ENCODE assay signal across 12 cellular contexts in the genomic region with DNA sequence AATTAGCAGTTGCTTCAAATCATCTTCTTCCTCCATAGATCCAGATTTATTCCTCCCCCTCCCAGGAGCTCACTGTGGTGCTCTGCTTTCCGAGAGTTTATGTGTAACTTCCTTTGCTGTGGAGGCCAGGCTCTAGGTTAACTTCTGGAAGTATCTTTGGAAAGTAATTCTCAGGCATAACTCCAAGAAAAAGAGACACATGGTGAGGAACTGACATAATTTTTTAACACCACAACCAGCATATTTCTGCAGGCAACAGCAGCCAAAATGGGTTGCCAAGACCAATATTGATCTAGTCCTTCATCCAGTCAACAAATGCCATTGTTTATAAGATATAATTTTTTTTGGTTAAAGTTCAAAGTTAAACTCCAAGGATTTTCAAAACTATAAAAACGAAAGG.
A peak's percentile ranks its signal among the peaks of the same experiment; 100 is the strongest.
DNase-seq lines count a peak whose midpoint lies in the region; ATAC-seq and TF ChIP-seq lines count a peak whose summit lies in the region.
"Had no signal": no experiment of that assay in that cellular context is flagged by ENCODE, and none has a peak within 500 bp of the region (broad histone marks: within the 10 kb centered on the region; RNA-seq: fewer than 3 reads in every experiment).

No MANE protein-coding gene starts in this region.

- in situ Hi-C loops in astrocyte of the spinal cord (cut with HindIII; ENCODE audit: low sequenced_read_pairs) = no loop called here

- no peaks in the 10 kb centered on the region for H3K9me3 ChIP-seq in T-helper 17 cell (ENCODE audit: control insufficient read depth, low read length, poor library complexity, severe bottlenecking)
- no peaks in the 10 kb centered on the region for H3K9me3 ChIP-seq in CD8-positive, alpha-beta memory T cell (ENCODE audit: low read length)
- H3K9me3 ChIP-seq: psoas muscle had no signal

- H3K9me3 Mint-ChIP-seq in CD8-positive, alpha-beta memory T cell = no peaks in the 10 kb centered on the region

- H3K4me3 ChIP-seq in astrocyte of the spinal cord (ENCODE audit: low read depth, low read length) = no peak overlapping the region
- no peak overlapping the region for H3K4me3 ChIP-seq in CD8-positive, alpha-beta memory T cell (ENCODE audit: low read length)
- H3K4me3 ChIP-seq: psoas muscle had no signal

- peaks cover 10% of the 10 kb centered on the region for H3K27me3 Mint-ChIP-seq in T-helper 17 cell
- H3K27me3 Mint-ChIP-seq in CD8-positive, alpha-beta memory T cell = peaks cover 2 to 14% of the 10 kb centered on the region in 2 donors

- H3K4me1 Mint-ChIP-seq in T-helper 17 cell = peaks cover 27% of the 10 kb centered on the region
- H3K4me1 Mint-ChIP-seq in CD8-positive, alpha-beta memory T cell = peaks cover 29 to 36% (median 33%) of the 10 kb centered on the region in 3 donors

- CTCF ChIA-PET in CD8-positive, alpha-beta memory T cell (lab: Charles Lee) = no interaction called here

- intact Hi-C loops in left cardiac atrium (cut with DNase I) = no loop called here

- peaks cover 4% of the 10 kb centered on the region for H3K36me3 Mint-ChIP-seq in T-helper 17 cell (ENCODE audit: low read depth)
- no peaks in the 10 kb centered on the region for H3K36me3 Mint-ChIP-seq in CD8-positive, alpha-beta memory T cell

- no peak overlapping the region for H3K27ac Mint-ChIP-seq in T-helper 17 cell
- H3K27ac Mint-ChIP-seq in CD8-positive, alpha-beta memory T cell = peak overlapping the region in 1 of 8 donors; percentile 70

- POLR2A ChIA-PET in CD8-positive, alpha-beta memory T cell (lab: Charles Lee) = no interaction called here

- no peak overlapping the region for H3K4me3 Mint-ChIP-seq in T-helper 17 cell
- no peak overlapping the region for H3K4me3 Mint-ChIP-seq in CD8-positive, alpha-beta memory T cell

- DNase-seq in H4 (ENCODE audit: low spot score) = peak; percentile 25
- peak; percentile 95 for DNase-seq in astrocyte of the spinal cord (ENCODE audit: low read depth, low spot score)
- DNase-seq in left cardiac atrium = no peak
- DNase-seq in smooth muscle cell of the brain vasculature (ENCODE audit: low read depth, low spot score) = peak; percentile 86
- DNase-seq in T-helper 17 cell = no peak
- no peak for DNase-seq in NCI-H510A treated with DMSO at 0.1 percent for 48 hours (lab: John Stamatoyannopoulos, UW)
- DNase-seq in C1 segment of cervical spinal cord (lab: John Stamatoyannopoulos, UW) = no peak
- no peak for DNase-seq in CD8-positive, alpha-beta memory T cell
- DNase-seq: activated T-cell treated with anti-CD3 and anti-CD28 coated beads, Interleukin-2, amount 50 U/mL, for 1 hour; effector CD8-positive, alpha-beta T cell; kidney glomerular epithelial cell; psoas muscle had no signal

- TF ChIP-seq CTCF in astrocyte of the spinal cord (IDR thresholded peaks at IDR 0.05; ENCODE audit: low read depth, low read length) = no peak

- H3K27me3 ChIP-seq in CD8-positive, alpha-beta memory T cell (ENCODE audit: insufficient read depth, low read length, poor library complexity, severe bottlenecking) = no peaks in the 10 kb centered on the region

- ATAC-seq in left cardiac atrium (peak; percentile 70 to 80), T-helper 17 cell (no peak)
- ATAC-seq: psoas muscle had no signal

- H3K4me1 ChIP-seq in CD8-positive, alpha-beta memory T cell (ENCODE audit: insufficient read depth, low read length) = peaks cover 19% of the 10 kb centered on the region
- H3K4me1 ChIP-seq: psoas muscle had no signal

- no peaks in the 10 kb centered on the region for H3K36me3 ChIP-seq in CD8-positive, alpha-beta memory T cell (ENCODE audit: insufficient read depth, low read length)

- H3K27ac ChIP-seq in CD8-positive, alpha-beta memory T cell (ENCODE audit: low read depth, low read length) = no peak overlapping the region
- H3K27ac ChIP-seq: psoas muscle had no signal

Comparison
In these comparisons a context has a peak if more than half of its experiments do, and no peak if none do; other contexts are left out.
1. DNase-seq: peak in H4 (single experiment), astrocyte of the spinal cord (single experiment) and smooth muscle cell of the brain vasculature (single experiment); none in left cardiac atrium (single experiment), T-helper 17 cell (0 of 3), NCI-H510A treated with DMSO at 0.1 percent for 48 hours (single experiment), C1 segment of cervical spinal cord (0 of 14) and CD8-positive, alpha-beta memory T cell (0 of 5).